8 cellular contexts compared by ENCODE assay signal in genomic region chr16:65120811-65121721, GRCh38. TPM values are rescaled to one million over a fixed set of nuclear protein-coding genes. Genes with fewer than 3 reads are reported as not detected.
DNase-seq lines count a peak whose midpoint lies in the region; ATAC-seq and TF ChIP-seq lines count a peak whose summit lies in the region.

No MANE protein-coding gene starts in this region.

- H3K4me3 ChIP-seq in WI38 (ENCODE audit: low read depth, low read length) = peak overlapping the region; percentile 93

- DNase-seq in C1 segment of cervical spinal cord (lab: John Stamatoyannopoulos, UW) = peak in 8 of 14 donors; percentile 28 to 73 (median 48)
- DNase-seq in left ventricle myocardium superior = peak; percentile 45
- peak; percentile 84 for DNase-seq in posterior vena cava (ENCODE audit: low spot score)
- no peak for DNase-seq in foreskin melanocyte
- no peak for DNase-seq in NCI-H1048 (lab: John Stamatoyannopoulos, UW)

- intact Hi-C loops in left ventricle myocardium superior (cut with micrococcal nuclease) (no loop called here), posterior vena cava (cut with DNase I) (no loop called here)

- ATAC-seq in left ventricle myocardium superior (peak; percentile 7), HG03097 (IDR thresholded peaks at IDR 0.05; ENCODE audit: low FRiP score, unreplicated experiment) (no peak), GM21381 (IDR thresholded peaks at IDR 0.05; ENCODE audit: unreplicated experiment) (no peak)

- TF ChIP-seq CTCF in WI38 (IDR thresholded peaks at IDR 0.05; ENCODE audit: low read depth, low read length) = no peak

RNA-seq across cellular contexts. Expression of gene CDH11, which starts 0.8 kb away (rescaled TPM):
- total RNA-seq in left ventricle myocardium superior (7.3 TPM), posterior vena cava (10 to 100 TPM; 64.4 to 92.2 TPM)

Comparison
In these comparisons a context has a peak if more than half of its experiments do, and no peak if none do; other contexts are left out.
1. DNase-seq: peak in C1 segment of cervical spinal cord (8 of 14), left ventricle myocardium superior (single experiment) and posterior vena cava (single experiment); none in foreskin melanocyte (single experiment) and NCI-H1048 (single experiment).